In genomic region chr1:231508497-231508896, GRCh38 we compare ENCODE assay signal across 1 cellular context.
TF ChIP-seq lines count a peak whose summit lies in the region.

No MANE protein-coding gene starts in this region.

TF ChIP-seq in GM23338, 12 proteins besides CTCF, POLR2A, EP300 and RAD21 (continued from another document):
- TF ChIP-seq ZNF462 (CRISPR knock-in tag; IDR thresholded peaks at IDR 0.05): no peak
- TF ChIP-seq CREB1 (CRISPR knock-in tag; IDR thresholded peaks at IDR 0.05; ENCODE audit: low read depth): no peak
- TF ChIP-seq ZNF331 (CRISPR knock-in tag; IDR thresholded peaks at IDR 0.05; ENCODE audit: low read depth): no peak
TF ChIP-seq in GM23338: peak in this region for 0.
